Comparison of ENCODE assay signal across 21 cellular contexts in genomic region chr14:101456246-101457159, GRCh38.
A peak's percentile ranks its signal among the peaks of the same experiment; 100 is the strongest.
DNase-seq lines count a peak whose midpoint lies in the region; ATAC-seq, FAIRE-seq and TF ChIP-seq lines count a peak whose summit lies in the region.
"Had no signal": no experiment of that assay in that cellular context is flagged by ENCODE, and none has a peak within 500 bp of the region (broad histone marks: within the 10 kb centered on the region; RNA-seq: fewer than 3 reads in every experiment).

No MANE protein-coding gene starts in this region.

- peak overlapping the region; percentile 39 for H3K4me3 Mint-ChIP-seq in activated naive CD4-positive, alpha-beta T cell treated with anti-CD3 and anti-CD28 coated beads, Interleukin-2, amount 50 U/mL, for 24 hours
- peak overlapping the region; percentile 27 to 55 (median 53) for H3K4me3 Mint-ChIP-seq in nephron
- H3K4me3 Mint-ChIP-seq in type B pancreatic cell = peak overlapping the region; percentile 78
- H3K4me3 Mint-ChIP-seq: activated B cell treated with CpG ODN at 0.5 μM for 24 hours; activated T-helper 17 cell treated with anti-CD3 and anti-CD28 coated beads, Interleukin-2, amount 50 U/mL, for 72 hours; stimulated activated effector memory CD8-positive, alpha-beta T cell treated with anti-CD3 and anti-CD28 coated beads, Interleukin-12 subunit alpha, Interleukin-12 subunit beta, amount 100 ng/mL, for 72 hours; T-helper 1 cell treated with Interleukin-12 subunit alpha and Interleukin-12 subunit beta and Interleukin-4 antibody, amounts not matched to agents 30 μg/mL and 1 μg/mL, for 36 hours had no signal

- no peak overlapping the region for H2BK5ac ChIP-seq in H1 (ENCODE audit: low read depth, low read length)

- no peaks in the 10 kb centered on the region for H3K79me1 ChIP-seq in H1 (ENCODE audit: low read depth, low read length)

- H3K9ac ChIP-seq in H1 (replicated peaks in 1 of 4; ENCODE audit: extremely low read depth in 1 of 4, low read depth in 3 of 4, low read length in 3 of 4) = no peak overlapping the region

- no peaks in the 10 kb centered on the region for H3K9me3 ChIP-seq in H1 (ENCODE audit: insufficient read depth in 2 of 2, low read depth in 1 of 2, low read length in 1 of 2)
- H3K9me3 ChIP-seq: esophagus muscularis mucosa, MG63 had no signal

- TF ChIP-seq POLR2A in H1 (IDR thresholded peaks at IDR 0.05; ENCODE audit: control extremely low read depth in 1 of 2, low read depth in 2 of 2, low read length in 2 of 2) = no peak

- H4K5ac ChIP-seq in H1 (ENCODE audit: insufficient read length, low read depth, low read length) = no peak overlapping the region

- peaks cover 41 to 70% (median 58%) of the 10 kb centered on the region in 4 experiments for H3K27me3 ChIP-seq in H1 (replicated peaks in 1 of 4; ENCODE audit: control insufficient read depth in 3 of 4, extremely low read depth in 1 of 4, insufficient read depth in 3 of 4, low read length in 3 of 4)
- H3K27me3 ChIP-seq: MG63 had no signal

- H3K9me3 Mint-ChIP-seq in activated naive CD4-positive, alpha-beta T cell treated with anti-CD3 and anti-CD28 coated beads, Interleukin-2, amount 50 U/mL, for 24 hours = no peaks in the 10 kb centered on the region
- no peaks in the 10 kb centered on the region for H3K9me3 Mint-ChIP-seq in activated naive CD4-positive, alpha-beta T cell treated with anti-CD3 and anti-CD28 coated beads, Interleukin-2, amount 50 U/mL, for 72 hours
- H3K9me3 Mint-ChIP-seq in nephron (peaks cover 12% of the 10 kb centered on the region), type B pancreatic cell (no peaks in the 10 kb centered on the region)
- H3K9me3 Mint-ChIP-seq: activated B cell treated with CpG ODN at 0.5 μM for 24 hours; activated T-helper 17 cell treated with anti-CD3 and anti-CD28 coated beads, Interleukin-2, amount 50 U/mL, for 72 hours; stimulated activated effector memory CD8-positive, alpha-beta T cell treated with anti-CD3 and anti-CD28 coated beads, Interleukin-12 subunit alpha, Interleukin-12 subunit beta, amount 100 ng/mL, for 72 hours; T-helper 1 cell treated with Interleukin-12 subunit alpha and Interleukin-12 subunit beta and Interleukin-4 antibody, amounts not matched to agents 30 μg/mL and 1 μg/mL, for 36 hours had no signal

- H3K56ac ChIP-seq in H1 (replicated peaks; ENCODE audit: insufficient read length, low read depth, low read length) = no peak overlapping the region

- peaks cover 0 to 14% (median 0%) of the 10 kb centered on the region in 4 experiments; a peak in 1 of 8 replicates for H3K36me3 ChIP-seq in H1 (ENCODE audit: control insufficient read depth in 2 of 4, insufficient read depth in 4 of 4, low read length in 3 of 4)
- H3K36me3 ChIP-seq: esophagus muscularis mucosa, MG63 had no signal

- no peak overlapping the region for H2AFZ ChIP-seq in H1 (ENCODE audit: low read length)

- no peaks in the 10 kb centered on the region for H3K36me3 Mint-ChIP-seq in activated naive CD4-positive, alpha-beta T cell treated with anti-CD3 and anti-CD28 coated beads, Interleukin-2, amount 50 U/mL, for 24 hours
- peaks cover 0 to 20% of the 10 kb centered on the region in 2 donors for H3K36me3 Mint-ChIP-seq in activated naive CD4-positive, alpha-beta T cell treated with anti-CD3 and anti-CD28 coated beads, Interleukin-2, amount 50 U/mL, for 72 hours
- H3K36me3 Mint-ChIP-seq in nephron (ENCODE audit: low read depth) (no peaks in the 10 kb centered on the region), type B pancreatic cell (no peaks in the 10 kb centered on the region)
- H3K36me3 Mint-ChIP-seq: stimulated activated effector memory CD8-positive, alpha-beta T cell treated with anti-CD3 and anti-CD28 coated beads, Interleukin-12 subunit alpha, Interleukin-12 subunit beta, amount 100 ng/mL, for 72 hours had no signal

- TF ChIP-seq CTCF in H1 (IDR thresholded peaks at IDR 0.05; ENCODE audit: control extremely low read depth in 1 of 3, insufficient read depth in 1 of 3, low read depth in 1 of 3, low read length in 3 of 3) = no peak
- TF ChIP-seq CTCF in nephron (IDR thresholded peaks at IDR 0.05; ENCODE audit: unreplicated experiment in 3 of 3) = no peak
- TF ChIP-seq CTCF in type B pancreatic cell (conservative IDR thresholded peaks at IDR 0.05) = no peak

- no peak overlapping the region for H3K23ac ChIP-seq in H1 (ENCODE audit: insufficient read length)

- no peak for FAIRE-seq in H1 (lab: Jason Lieb, UNC)

- no peak overlapping the region for H2AK5ac ChIP-seq in H1 (ENCODE audit: low read depth, low read length)

- no peak for TF ChIP-seq EP300 in H1 (IDR thresholded peaks at IDR 0.05; ENCODE audit: borderline replicate concordance in 1 of 2, low read depth in 2 of 2, low read length in 2 of 2)

- no peaks in the 10 kb centered on the region for H3K79me2 ChIP-seq in H1 (ENCODE audit: control insufficient read depth in 1 of 2, insufficient read depth in 2 of 2, low read length in 2 of 2)

- peaks cover 0 to 3% (median 0%) of the 10 kb centered on the region in 4 experiments; a peak in 1 of 7 replicates for H3K4me1 ChIP-seq in H1 (replicated peaks in 1 of 4; ENCODE audit: control insufficient read depth in 3 of 4, insufficient read depth in 4 of 4, low read length in 3 of 4)

- H4K8ac ChIP-seq in H1 (ENCODE audit: extremely low read depth, insufficient read depth, low read length) = no peak overlapping the region

- H3K27ac ChIP-seq in H1 (ENCODE audit: low read depth, low read length) = no peak overlapping the region
- H3K27ac ChIP-seq: C4-2B, esophagus muscularis mucosa had no signal

- H3K4me2 ChIP-seq in H1 (ENCODE audit: insufficient read depth in 1 of 2, low read depth in 2 of 2, low read length in 2 of 2) = peak overlapping the region; percentile 38 to 63

- CTCF ChIA-PET in H1 (lab: Charles Lee; ENCODE audit: partially characterized antibody) = interaction anchor here (0.7 to 2.1 kb wide), 6 partner anchors 12 to 687 kb away, joined by 3 to 7 read pairs (median 4); no protein-coding TSS in a partner anchor

- H4K20me1 ChIP-seq in H1 (replicated peaks in 1 of 2; ENCODE audit: control insufficient read depth in 1 of 2, insufficient read depth in 2 of 2, low read length in 2 of 2) = peaks cover 0 to 2% of the 10 kb centered on the region in 2 experiments

- WGBS in H1 (ENCODE audit: extremely low coverage in 1 of 2, insufficient coverage in 1 of 2, insufficient read length in 1 of 2, insufficient replicate concordance in 2 of 2, low coverage in 1 of 2, low lambda C conversion rate in 2 of 2, missing lambda C conversion rate in 1 of 2), 2 experiments = 10% methylated on average over 31 of the region's 31 CpGs; no CpG with 5 or more reads in 1 of the 2 experiments

- H3K23me2 ChIP-seq in H1 (ENCODE audit: low read depth, low read length) = peaks cover 4% of the 10 kb centered on the region; the same call in 1 of the 2 replicates

- peaks cover 56% of the 10 kb centered on the region for H3K27me3 Mint-ChIP-seq in activated naive CD4-positive, alpha-beta T cell treated with anti-CD3 and anti-CD28 coated beads, Interleukin-2, amount 50 U/mL, for 24 hours
- peaks cover 81% of the 10 kb centered on the region for H3K27me3 Mint-ChIP-seq in nephron (ENCODE audit: low read depth)
- peaks cover 71% of the 10 kb centered on the region for H3K27me3 Mint-ChIP-seq in type B pancreatic cell

- no peak overlapping the region for H2BK120ac ChIP-seq in H1 (replicated peaks; ENCODE audit: low read depth, low read length)

- no peak for DNase-seq in activated naive CD4-positive, alpha-beta T cell treated with anti-CD3 and anti-CD28 coated beads, Interleukin-2, amount 50 U/mL, for 72 hours (ENCODE audit: low spot score in 2 of 2)
- DNase-seq in H1 (ENCODE audit: low read depth in 1 of 2, low spot score in 2 of 2) = peak in 1 of 2 experiments; percentile 51
- no peak for DNase-seq in type B pancreatic cell (ENCODE audit: extremely low spot score, unreplicated experiment)
- no peak for DNase-seq in T-helper 9 cell
- no peak for DNase-seq in NCI-H748 treated with DMSO at 0.1 percent for 48 hours (lab: John Stamatoyannopoulos, UW)
- DNase-seq: activated B cell treated with CpG ODN at 0.5 μM for 24 hours; activated CD8-positive, alpha-beta memory T cell treated with anti-CD3 and anti-CD28 coated beads for 24 hours; DMS 273 treated with DMSO at 0.1 percent for 48 hours; IMR-90; MG63; NCI-H2029 treated with DMSO at 0.1 percent for 48 hours; stimulated activated CD4-positive, alpha-beta T cell treated with anti-CD3 and anti-CD28 coated beads, Interleukin-15, amount 100 ng/mL, for 24 hours had no signal

- POLR2A ChIA-PET in H1 (lab: Charles Lee; ENCODE audit: partially characterized antibody) = interaction anchor here (0.6 kb wide), 1 partner anchor 69 kb away, joined by 5 read pairs; no protein-coding TSS in a partner anchor

- H3K4me1 Mint-ChIP-seq in activated naive CD4-positive, alpha-beta T cell treated with anti-CD3 and anti-CD28 coated beads, Interleukin-2, amount 50 U/mL, for 24 hours = peaks cover 8% of the 10 kb centered on the region
- H3K4me1 Mint-ChIP-seq in nephron (peaks cover 11% of the 10 kb centered on the region), type B pancreatic cell (ENCODE audit: unreplicated experiment) (peaks cover 9% of the 10 kb centered on the region)
- H3K4me1 Mint-ChIP-seq: activated T-helper 17 cell treated with anti-CD3 and anti-CD28 coated beads, Interleukin-2, amount 50 U/mL, for 72 hours; stimulated activated effector memory CD8-positive, alpha-beta T cell treated with anti-CD3 and anti-CD28 coated beads, Interleukin-12 subunit alpha, Interleukin-12 subunit beta, amount 100 ng/mL, for 72 hours had no signal

- H3K4ac ChIP-seq in H1 (replicated peaks; ENCODE audit: insufficient read length, low read depth, low read length) = no peak overlapping the region

- no peak overlapping the region for H4K91ac ChIP-seq in H1 (replicated peaks; ENCODE audit: insufficient read length, low read length)

- ATAC-seq in activated naive CD4-positive, alpha-beta T cell treated with anti-CD3 and anti-CD28 coated beads, Interleukin-2, amount 50 U/mL, for 72 hours = no peak
- ATAC-seq in HG03521 (IDR thresholded peaks at IDR 0.05; ENCODE audit: unreplicated experiment) = no peak
- ATAC-seq: activated T-helper 17 cell treated with anti-CD3 and anti-CD28 coated beads, Interleukin-2, amount 50 U/mL, for 72 hours; stimulated activated effector memory CD8-positive, alpha-beta T cell treated with anti-CD3 and anti-CD28 coated beads, Interleukin-12 subunit alpha, Interleukin-12 subunit beta, amount 100 ng/mL, for 72 hours had no signal

- no peak overlapping the region for H3K27ac Mint-ChIP-seq in activated naive CD4-positive, alpha-beta T cell treated with anti-CD3 and anti-CD28 coated beads, Interleukin-2, amount 50 U/mL, for 24 hours
- no peak overlapping the region for H3K27ac Mint-ChIP-seq in activated naive CD4-positive, alpha-beta T cell treated with anti-CD3 and anti-CD28 coated beads, Interleukin-2, amount 50 U/mL, for 72 hours
- no peak overlapping the region for H3K27ac Mint-ChIP-seq in nephron
- H3K27ac Mint-ChIP-seq in type B pancreatic cell = peak overlapping the region; percentile 63
- H3K27ac Mint-ChIP-seq: activated B cell treated with CpG ODN at 0.5 μM for 24 hours; activated T-helper 17 cell treated with anti-CD3 and anti-CD28 coated beads, Interleukin-2, amount 50 U/mL, for 72 hours; stimulated activated effector memory CD8-positive, alpha-beta T cell treated with anti-CD3 and anti-CD28 coated beads, Interleukin-12 subunit alpha, Interleukin-12 subunit beta, amount 100 ng/mL, for 72 hours; T-helper 1 cell treated with Interleukin-12 subunit alpha and Interleukin-12 subunit beta and Interleukin-4 antibody, amounts not matched to agents 30 μg/mL and 1 μg/mL, for 36 hours had no signal

- 0 out of 4 replicates have a peak, but pooled peaks of 1 of the 2 experiments have one; percentile 3 for TF ChIP-seq RAD21 in H1 (IDR thresholded peaks at IDR 0.05 in 1 of 2, conservative IDR thresholded peaks at IDR 0.05 in 1 of 2; ENCODE audit: low read depth in 2 of 2, low read length in 2 of 2)

- H3K18ac ChIP-seq in H1 (ENCODE audit: extremely low read depth, low read length) = no peak overlapping the region

- no peak overlapping the region for H2BK12ac ChIP-seq in H1 (ENCODE audit: low read depth, low read length)

- no peak overlapping the region for H3K14ac ChIP-seq in H1 (ENCODE audit: insufficient read length)

- H2BK20ac ChIP-seq in H1 (ENCODE audit: low read length) = no peak overlapping the region

- no peak overlapping the region for H2BK15ac ChIP-seq in H1 (ENCODE audit: low read length)

- H3K4me3 ChIP-seq in H1 (ENCODE audit: extremely low read depth in 1 of 4, insufficient read depth in 2 of 4, low read depth in 3 of 4, low read length in 4 of 4) = peak overlapping the region in 3 of 4 experiments; percentile 10 to 49 (median 24); a peak in 4 of 8 replicates
- H3K4me3 ChIP-seq: esophagus muscularis mucosa, lung, MG63 had no signal
